20 cellular contexts compared by ENCODE assay signal in the genomic region with DNA sequence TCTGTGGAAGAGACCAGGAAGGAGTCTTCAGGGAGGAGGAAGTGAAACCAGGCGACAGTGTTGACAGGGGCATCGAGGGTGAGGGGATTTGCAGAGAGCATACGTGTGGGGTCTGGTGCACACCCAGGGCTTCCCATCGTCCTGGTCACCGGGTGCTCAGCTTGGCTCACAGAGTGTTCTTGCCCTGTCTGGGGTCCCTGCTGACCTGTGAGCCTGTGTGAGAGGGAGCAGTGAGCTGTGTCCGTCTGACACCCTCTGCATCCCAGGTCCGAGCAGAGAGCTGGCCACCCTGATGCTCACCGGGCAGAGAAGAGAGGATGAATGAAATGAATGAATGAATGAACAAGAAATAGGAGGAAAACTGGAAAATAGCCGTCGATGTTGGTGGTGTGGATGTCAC. TPM values are rescaled to one million over a fixed set of nuclear protein-coding genes. Genes with fewer than 3 reads are reported as not detected.
"Had no signal": no experiment of that assay in that cellular context is flagged by ENCODE, and none has a peak within 500 bp of the region (broad histone marks: within the 10 kb centered on the region; RNA-seq: fewer than 3 reads in every experiment).

No MANE protein-coding gene starts in this region.

- H3K4me3 Mint-ChIP-seq: activated CD4-positive, alpha-beta memory T cell treated with anti-CD3 and anti-CD28 coated beads, Interleukin-2, amount 10 ng/mL, durations not matched to agents 7 days and 5 days; activated CD4-positive, alpha-beta T cell treated with anti-CD3 and anti-CD28 coated beads for 36 hours; nephron; stimulated activated naive CD8-positive, alpha-beta T cell treated with anti-CD3 and anti-CD28 coated beads, Interleukin-15, amount 100 ng/mL, for 72 hours had no signal

- H3K27me3 ChIP-seq: ascending aorta, right lobe of liver, testis had no signal

- H3K4me3 ChIP-seq: ascending aorta, breast epithelium, gastroesophageal sphincter, left lung, prostate gland, right lobe of liver, testis had no signal

- H3K4me1 ChIP-seq: ascending aorta, breast epithelium, gastroesophageal sphincter, left lung, prostate gland, right lobe of liver, testis had no signal

- H3K9me3 Mint-ChIP-seq: activated CD4-positive, alpha-beta memory T cell treated with anti-CD3 and anti-CD28 coated beads, Interleukin-2, amount 10 ng/mL, durations not matched to agents 7 days and 5 days; nephron; stimulated activated naive CD8-positive, alpha-beta T cell treated with anti-CD3 and anti-CD28 coated beads, Interleukin-15, amount 100 ng/mL, for 72 hours had no signal

- ATAC-seq: activated CD4-positive, alpha-beta T cell treated with anti-CD3 and anti-CD28 coated beads for 36 hours; gastroesophageal sphincter; left lung; SK-N-SH treated with all-trans-retinoic acid at 6 μM for 48 hours had no signal

- H3K9me3 ChIP-seq: ascending aorta, breast epithelium, gastroesophageal sphincter, left lung, prostate gland, right lobe of liver, testis had no signal

- H3K27ac Mint-ChIP-seq: activated CD4-positive, alpha-beta memory T cell treated with anti-CD3 and anti-CD28 coated beads, Interleukin-2, amount 10 ng/mL, durations not matched to agents 7 days and 5 days; activated CD4-positive, alpha-beta T cell treated with anti-CD3 and anti-CD28 coated beads for 36 hours; nephron; stimulated activated naive CD8-positive, alpha-beta T cell treated with anti-CD3 and anti-CD28 coated beads, Interleukin-15, amount 100 ng/mL, for 72 hours had no signal

- H3K27ac ChIP-seq: ascending aorta, breast epithelium, gastroesophageal sphincter, left lung, prostate gland, right lobe of liver, testis, VCaP had no signal

- H3K36me3 ChIP-seq: ascending aorta, breast epithelium, gastroesophageal sphincter, left lung, prostate gland, right lobe of liver had no signal

- H3K27me3 Mint-ChIP-seq: activated CD4-positive, alpha-beta memory T cell treated with anti-CD3 and anti-CD28 coated beads, Interleukin-2, amount 10 ng/mL, durations not matched to agents 7 days and 5 days; activated CD4-positive, alpha-beta T cell treated with anti-CD3 and anti-CD28 coated beads for 36 hours had no signal

- DNase-seq: activated CD4-positive, alpha-beta memory T cell treated with anti-CD3 and anti-CD28 coated beads, Interleukin-2, amount 10 ng/mL, durations not matched to agents 7 days and 5 days; activated CD4-positive, alpha-beta T cell treated with anti-CD3 and anti-CD28 coated beads for 36 hours; activated T-cell treated with anti-CD3 and anti-CD28 coated beads, Interleukin-2, amount 50 U/mL, for 48 hours; dermis blood vessel endothelial cell; erythroblast; islet precursor cell; mesenchymal stem cell; occipital lobe; stimulated activated naive CD8-positive, alpha-beta T cell treated with anti-CD3 and anti-CD28 coated beads, Interleukin-15, amount 100 ng/mL, for 72 hours; testis had no signal

- H3K4me1 Mint-ChIP-seq: activated CD4-positive, alpha-beta memory T cell treated with anti-CD3 and anti-CD28 coated beads, Interleukin-2, amount 10 ng/mL, durations not matched to agents 7 days and 5 days; activated CD4-positive, alpha-beta T cell treated with anti-CD3 and anti-CD28 coated beads for 36 hours; nephron; stimulated activated naive CD8-positive, alpha-beta T cell treated with anti-CD3 and anti-CD28 coated beads, Interleukin-15, amount 100 ng/mL, for 72 hours had no signal

RNA-seq across cellular contexts. Expression of gene CPZ, which starts 46.5 kb away (rescaled TPM):
- total RNA-seq: activated CD4-positive, alpha-beta T cell treated with anti-CD3 and anti-CD28 coated beads for 36 hours; dermis blood vessel endothelial cell; T-helper 1 cell treated with Interleukin-12 subunit alpha and Interleukin-12 subunit beta and Interleukin-4 antibody, amounts not matched to agents 30 ng/mL and 1 ng/mL, for 36 hours had no signal

RNA-seq across cellular contexts. Expression of gene GPR78, which starts 58.8 kb away (rescaled TPM):
- total RNA-seq: activated CD4-positive, alpha-beta T cell treated with anti-CD3 and anti-CD28 coated beads for 36 hours; ascending aorta; dermis blood vessel endothelial cell; gastroesophageal sphincter; occipital lobe; right lobe of liver; T-helper 1 cell treated with Interleukin-12 subunit alpha and Interleukin-12 subunit beta and Interleukin-4 antibody, amounts not matched to agents 30 ng/mL and 1 ng/mL, for 36 hours had no signal
